1 cellular context compared by ENCODE assay signal in genomic region chr12:50425859-50426258, GRCh38.
TF ChIP-seq lines count a peak whose summit lies in the region.

No MANE protein-coding gene starts in this region.

TF ChIP-seq in IMR-90, 13 proteins besides CTCF, POLR2A, EP300 and RAD21:
- TF ChIP-seq, protein P1, sequence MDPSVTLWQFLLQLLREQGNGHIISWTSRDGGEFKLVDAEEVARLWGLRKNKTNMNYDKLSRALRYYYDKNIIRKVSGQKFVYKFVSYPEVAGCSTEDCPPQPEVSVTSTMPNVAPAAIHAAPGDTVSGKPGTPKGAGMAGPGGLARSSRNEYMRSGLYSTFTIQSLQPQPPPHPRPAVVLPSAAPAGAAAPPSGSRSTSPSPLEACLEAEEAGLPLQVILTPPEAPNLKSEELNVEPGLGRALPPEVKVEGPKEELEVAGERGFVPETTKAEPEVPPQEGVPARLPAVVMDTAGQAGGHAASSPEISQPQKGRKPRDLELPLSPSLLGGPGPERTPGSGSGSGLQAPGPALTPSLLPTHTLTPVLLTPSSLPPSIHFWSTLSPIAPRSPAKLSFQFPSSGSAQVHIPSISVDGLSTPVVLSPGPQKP (IDR thresholded peaks at IDR 0.05; ENCODE audit: borderline replicate concordance, low read depth, low read length), result no peak
- TF ChIP-seq BHLHE40 (IDR thresholded peaks at IDR 0.05; ENCODE audit: low read depth, low read length) (no peak), CEBPB (IDR thresholded peaks at IDR 0.05; ENCODE audit: low read depth, low read length) (no peak), MAFK (IDR thresholded peaks at IDR 0.05; ENCODE audit: low read depth, low read length) (no peak), CHD1 (IDR thresholded peaks at IDR 0.05; ENCODE audit: low read depth, low read length) (no peak), MAZ (IDR thresholded peaks at IDR 0.05; ENCODE audit: borderline replicate concordance, low read depth, low read length) (no peak), RCOR1 (IDR thresholded peaks at IDR 0.05; ENCODE audit: insufficient replicate concordance, low read length) (no peak), NFE2L2 (IDR thresholded peaks at IDR 0.05; ENCODE audit: low read depth, low read length) (no peak), SMC3 (IDR thresholded peaks at IDR 0.05; ENCODE audit: low read depth, low read length) (no peak), MXI1 (IDR thresholded peaks at IDR 0.05; ENCODE audit: borderline replicate concordance, low read depth, low read length) (no peak), FOS (IDR thresholded peaks at IDR 0.05; ENCODE audit: low read depth, low read length) (no peak), RFX5 (IDR thresholded peaks at IDR 0.05; ENCODE audit: low read depth, low read length) (no peak)
- TF ChIP-seq, protein P2, sequence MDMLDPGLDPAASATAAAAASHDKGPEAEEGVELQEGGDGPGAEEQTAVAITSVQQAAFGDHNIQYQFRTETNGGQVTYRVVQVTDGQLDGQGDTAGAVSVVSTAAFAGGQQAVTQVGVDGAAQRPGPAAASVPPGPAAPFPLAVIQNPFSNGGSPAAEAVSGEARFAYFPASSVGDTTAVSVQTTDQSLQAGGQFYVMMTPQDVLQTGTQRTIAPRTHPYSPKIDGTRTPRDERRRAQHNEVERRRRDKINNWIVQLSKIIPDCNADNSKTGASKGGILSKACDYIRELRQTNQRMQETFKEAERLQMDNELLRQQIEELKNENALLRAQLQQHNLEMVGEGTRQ (IDR thresholded peaks at IDR 0.05; ENCODE audit: low read depth, low read length), result no peak
